3 cellular contexts compared by ENCODE assay signal in genomic region chr3:155998173-155998572, GRCh38.
A peak's percentile ranks its signal among the peaks of the same experiment; 100 is the strongest.
DNase-seq lines count a peak whose midpoint lies in the region; ATAC-seq, FAIRE-seq and TF ChIP-seq lines count a peak whose summit lies in the region.
"Not testable (repeated sequence)": the region's sequence is repeated elsewhere in the genome, so short reads cannot be mapped to it uniquely, and the experiment has no call there.

No MANE protein-coding gene starts in this region.

- H3K79me1 ChIP-seq in mesenchymal stem cell (replicated peaks; ENCODE audit: low read length, poor library complexity, severe bottlenecking), result not testable (repeated sequence)

- not testable (repeated sequence) for TF ChIP-seq EP300 in K562 (IDR thresholded peaks at IDR 0.05; ENCODE audit: low read length)

- not testable (repeated sequence) for H3K4me3 ChIP-seq in HEK293 (ENCODE audit: low read depth, low read length); K562; mesenchymal stem cell (ENCODE audit: insufficient read depth in 1 of 2, low read depth in 1 of 2, low read length in 2 of 2)

- peak overlapping the region; percentile 5 for H2BK120ac ChIP-seq in mesenchymal stem cell (ENCODE audit: low read depth, low read length)

- H3K9ac ChIP-seq in K562 (ENCODE audit: insufficient read depth in 1 of 2, low read depth in 2 of 2, low read length in 2 of 2); mesenchymal stem cell (ENCODE audit: low read length): not testable (repeated sequence)

- H4K91ac ChIP-seq in mesenchymal stem cell (ENCODE audit: low read length), result not testable (repeated sequence)

- H2BK15ac ChIP-seq in mesenchymal stem cell (ENCODE audit: low read depth, poor library complexity, severe bottlenecking), result not testable (repeated sequence)

- TF ChIP-seq RAD21 in K562 (CRISPR knock-in tag; conservative IDR thresholded peaks at IDR 0.05 in 1 of 2, IDR thresholded peaks at IDR 0.05 in 1 of 2), result not testable (repeated sequence)

- not testable (repeated sequence) for TF ChIP-seq POLR2A in K562 (conservative IDR thresholded peaks at IDR 0.05)

- CTCF ChIA-PET in HEK293 (lab: Yijun Ruan, JAX), result interaction anchor here (0.6 kb wide), 1 partner anchor 70 kb away, joined by 3 read pairs; no protein-coding TSS in a partner anchor
- CTCF ChIA-PET in K562 (lab: Yijun Ruan, JAX; ENCODE audit: low intra/inter-chr PET ratio), result not testable (repeated sequence)

- H3K9me1 ChIP-seq in K562 (ENCODE audit: control insufficient read depth, insufficient read depth, low read length), result not testable (repeated sequence)

- 0% methylated on average over 3 of the region's 3 CpGs for WGBS in K562 (ENCODE audit: insufficient coverage, low coverage, missing lambda C conversion rate)
- 94% methylated on average over 3 of the region's 3 CpGs for WGBS in mesenchymal stem cell

- not testable (repeated sequence) for H3K27me3 ChIP-seq in K562 (ENCODE audit: control insufficient read depth in 2 of 2, insufficient read depth in 2 of 2, low read length in 2 of 2); mesenchymal stem cell (ENCODE audit: control insufficient read depth in 1 of 2, insufficient read depth in 1 of 2, low read length in 2 of 2)

- not testable (repeated sequence) for H3K79me2 ChIP-seq in K562 (ENCODE audit: control insufficient read depth, insufficient read depth, low read length)

- not testable (repeated sequence) for H3K36me3 ChIP-seq in HEK293 (ENCODE audit: control insufficient read depth in 2 of 2, insufficient read depth in 1 of 2, low read length in 2 of 2); K562 (ENCODE audit: control insufficient read depth, insufficient read depth, low read length); mesenchymal stem cell (ENCODE audit: control insufficient read depth in 1 of 2, insufficient read depth in 2 of 2, low read depth in 1 of 2, low read length in 2 of 2)

- not testable (repeated sequence) for H3K14ac ChIP-seq in mesenchymal stem cell (ENCODE audit: low read length in 2 of 2)

- FAIRE-seq in K562 (lab: Jason Lieb, UNC), result not testable (repeated sequence)

- not testable (repeated sequence) for H3K9me3 ChIP-seq in HEK293 (ENCODE audit: control insufficient read depth, insufficient read depth, low read depth, low read length); K562 (replicated peaks; ENCODE audit: control insufficient read depth, insufficient read depth, low read depth, low read length); mesenchymal stem cell (ENCODE audit: control insufficient read depth, low read length)

- not testable (repeated sequence) for H2AK5ac ChIP-seq in mesenchymal stem cell (ENCODE audit: low read length, severe bottlenecking)

- H4K8ac ChIP-seq in mesenchymal stem cell (ENCODE audit: low read length), result not testable (repeated sequence)

- H2BK5ac ChIP-seq in mesenchymal stem cell (ENCODE audit: low read depth, low read length, poor library complexity, severe bottlenecking), result not testable (repeated sequence)

- not testable (repeated sequence) for H2BK12ac ChIP-seq in mesenchymal stem cell (ENCODE audit: low read length in 2 of 2)

- intact Hi-C loops in K562 (cut with micrococcal nuclease), result loop anchor here (5.0 to 10.0 kb wide), 4 partner anchors 44 to 1139 kb away; no protein-coding TSS in a partner anchor

- TF ChIP-seq CTCF in HEK293 (tag by site-specific recombination; IDR thresholded peaks at IDR 0.05); K562 (IDR thresholded peaks at IDR 0.05 in 2 of 3, conservative IDR thresholded peaks at IDR 0.05 in 1 of 3; ENCODE audit: insufficient read depth in 2 of 3, low read depth in 1 of 3, low read length in 3 of 3): not testable (repeated sequence)

- not testable (repeated sequence) for H3K23ac ChIP-seq in mesenchymal stem cell (ENCODE audit: low read length in 2 of 2)

- not testable (repeated sequence) for DNase-seq in K562 (ENCODE audit: extremely low read depth in 1 of 4, low spot score in 3 of 4); mesenchymal stem cell

- POLR2A ChIA-PET in HEK293 (lab: Yijun Ruan, JAX); K562 (lab: Yijun Ruan, JAX): not testable (repeated sequence)

- H3K4me2 ChIP-seq in K562 (ENCODE audit: insufficient read depth, low read length); mesenchymal stem cell (ENCODE audit: low read length, poor library complexity, severe bottlenecking): not testable (repeated sequence)

- not testable (repeated sequence) for H3K18ac ChIP-seq in mesenchymal stem cell (ENCODE audit: low read depth in 1 of 2, low read length in 2 of 2)

- not testable (repeated sequence) for H3K4me1 ChIP-seq in HEK293 (ENCODE audit: control insufficient read depth, insufficient read depth, low read length); K562 (replicated peaks in 1 of 2; ENCODE audit: control insufficient read depth in 2 of 2, insufficient read depth in 2 of 2, low read length in 2 of 2); mesenchymal stem cell (ENCODE audit: control insufficient read depth, insufficient read depth, low read depth, low read length)

- ATAC-seq in K562, result not testable (repeated sequence)

- H2AFZ ChIP-seq in K562 (ENCODE audit: low read depth, low read length); mesenchymal stem cell (ENCODE audit: low read depth, low read length): not testable (repeated sequence)

- not testable (repeated sequence) for H3K27ac ChIP-seq in HEK293 (ENCODE audit: extremely low read depth, low read depth, low read length); K562 (ENCODE audit: extremely low read depth, low read depth, low read length); mesenchymal stem cell (ENCODE audit: low read length, poor library complexity, severe bottlenecking)

- H3K4ac ChIP-seq in mesenchymal stem cell (ENCODE audit: low read depth in 1 of 2, low read length in 2 of 2), result not testable (repeated sequence)

- in situ Hi-C loops in K562 (cut with MboI), result not testable (repeated sequence)

- not testable (repeated sequence) for H4K20me1 ChIP-seq in K562 (replicated peaks; ENCODE audit: control insufficient read depth, insufficient read depth, low read length)

- BruUV-seq in K562 (replicated peaks; lab: Mats Ljungman, UMichigan), result not testable (repeated sequence)

TF ChIP-seq in HEK293, 187 proteins besides CTCF, POLR2A, EP300 and RAD21:
- TF ChIP-seq ZNF146 (tag by site-specific recombination; IDR thresholded peaks at IDR 0.05), result peak; percentile 80

TF ChIP-seq in K562, 482 proteins besides CTCF, POLR2A, EP300 and RAD21:
- 0 out of 2 replicates have a peak, but pooled peaks have one; percentile 38 for TF ChIP-seq BCOR (IDR thresholded peaks at IDR 0.05)
- TF ChIP-seq ZNF146 (CRISPR knock-in tag; IDR thresholded peaks at IDR 0.05; ENCODE audit: unreplicated experiment), result peak; percentile 75
